1 cellular context compared by ENCODE assay signal in genomic region chr10:108060246-108060645, GRCh38.
TF ChIP-seq lines count a peak whose summit lies in the region.

No MANE protein-coding gene starts in this region.

TF ChIP-seq in GM23338, 12 proteins besides CTCF, POLR2A, EP300 and RAD21 (continued from another document):
- TF ChIP-seq, protein P1, sequence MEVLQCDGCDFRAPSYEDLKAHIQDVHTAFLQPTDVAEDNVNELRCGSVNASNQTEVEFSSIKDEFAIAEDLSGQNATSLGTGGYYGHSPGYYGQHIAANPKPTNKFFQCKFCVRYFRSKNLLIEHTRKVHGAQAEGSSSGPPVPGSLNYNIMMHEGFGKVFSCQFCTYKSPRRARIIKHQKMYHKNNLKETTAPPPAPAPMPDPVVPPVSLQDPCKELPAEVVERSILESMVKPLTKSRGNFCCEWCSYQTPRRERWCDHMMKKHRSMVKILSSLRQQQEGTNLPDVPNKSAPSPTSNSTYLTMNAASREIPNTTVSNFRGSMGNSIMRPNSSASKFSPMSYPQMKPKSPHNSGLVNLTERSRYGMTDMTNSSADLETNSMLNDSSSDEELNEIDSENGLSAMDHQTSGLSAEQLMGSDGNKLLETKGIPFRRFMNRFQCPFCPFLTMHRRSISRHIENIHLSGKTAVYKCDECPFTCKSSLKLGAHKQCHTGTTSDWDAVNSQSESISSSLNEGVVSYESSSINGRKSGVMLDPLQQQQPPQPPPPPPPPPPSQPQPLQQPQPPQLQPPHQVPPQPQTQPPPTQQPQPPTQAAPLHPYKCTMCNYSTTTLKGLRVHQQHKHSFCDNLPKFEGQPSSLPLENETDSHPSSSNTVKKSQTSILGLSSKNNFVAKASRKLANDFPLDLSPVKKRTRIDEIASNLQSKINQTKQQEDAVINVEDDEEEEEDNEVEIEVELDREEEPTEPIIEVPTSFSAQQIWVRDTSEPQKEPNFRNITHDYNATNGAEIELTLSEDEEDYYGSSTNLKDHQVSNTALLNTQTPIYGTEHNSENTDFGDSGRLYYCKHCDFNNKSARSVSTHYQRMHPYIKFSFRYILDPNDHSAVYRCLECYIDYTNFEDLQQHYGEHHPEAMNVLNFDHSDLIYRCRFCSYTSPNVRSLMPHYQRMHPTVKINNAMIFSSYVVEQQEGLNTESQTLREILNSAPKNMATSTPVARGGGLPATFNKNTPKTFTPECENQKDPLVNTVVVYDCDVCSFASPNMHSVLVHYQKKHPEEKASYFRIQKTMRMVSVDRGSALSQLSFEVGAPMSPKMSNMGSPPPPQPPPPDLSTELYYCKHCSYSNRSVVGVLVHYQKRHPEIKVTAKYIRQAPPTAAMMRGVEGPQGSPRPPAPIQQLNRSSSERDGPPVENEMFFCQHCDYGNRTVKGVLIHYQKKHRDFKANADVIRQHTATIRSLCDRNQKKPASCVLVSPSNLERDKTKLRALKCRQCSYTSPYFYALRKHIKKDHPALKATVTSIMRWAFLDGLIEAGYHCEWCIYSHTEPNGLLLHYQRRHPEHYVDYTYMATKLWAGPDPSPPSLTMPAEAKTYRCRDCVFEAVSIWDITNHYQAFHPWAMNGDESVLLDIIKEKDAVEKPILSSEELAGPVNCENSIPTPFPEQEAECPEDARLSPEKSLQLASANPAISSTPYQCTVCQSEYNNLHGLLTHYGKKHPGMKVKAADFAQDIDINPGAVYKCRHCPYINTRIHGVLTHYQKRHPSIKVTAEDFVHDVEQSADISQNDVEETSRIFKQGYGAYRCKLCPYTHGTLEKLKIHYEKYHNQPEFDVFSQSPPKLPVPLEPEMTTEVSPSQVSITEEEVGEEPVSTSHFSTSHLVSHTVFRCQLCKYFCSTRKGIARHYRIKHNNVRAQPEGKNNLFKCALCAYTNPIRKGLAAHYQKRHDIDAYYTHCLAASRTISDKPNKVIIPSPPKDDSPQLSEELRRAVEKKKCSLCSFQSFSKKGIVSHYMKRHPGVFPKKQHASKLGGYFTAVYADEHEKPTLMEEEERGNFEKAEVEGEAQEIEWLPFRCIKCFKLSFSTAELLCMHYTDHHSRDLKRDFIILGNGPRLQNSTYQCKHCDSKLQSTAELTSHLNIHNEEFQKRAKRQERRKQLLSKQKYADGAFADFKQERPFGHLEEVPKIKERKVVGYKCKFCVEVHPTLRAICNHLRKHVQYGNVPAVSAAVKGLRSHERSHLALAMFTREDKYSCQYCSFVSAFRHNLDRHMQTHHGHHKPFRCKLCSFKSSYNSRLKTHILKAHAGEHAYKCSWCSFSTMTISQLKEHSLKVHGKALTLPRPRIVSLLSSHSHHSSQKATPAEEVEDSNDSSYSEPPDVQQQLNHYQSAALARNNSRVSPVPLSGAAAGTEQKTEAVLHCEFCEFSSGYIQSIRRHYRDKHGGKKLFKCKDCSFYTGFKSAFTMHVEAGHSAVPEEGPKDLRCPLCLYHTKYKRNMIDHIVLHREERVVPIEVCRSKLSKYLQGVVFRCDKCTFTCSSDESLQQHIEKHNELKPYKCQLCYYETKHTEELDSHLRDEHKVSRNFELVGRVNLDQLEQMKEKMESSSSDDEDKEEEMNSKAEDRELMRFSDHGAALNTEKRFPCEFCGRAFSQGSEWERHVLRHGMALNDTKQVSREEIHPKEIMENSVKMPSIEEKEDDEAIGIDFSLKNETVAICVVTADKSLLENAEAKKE (CRISPR knock-in tag; IDR thresholded peaks at IDR 0.05) = no peak
- no peak for TF ChIP-seq POLR2AphosphoS5 (IDR thresholded peaks at IDR 0.05; ENCODE audit: low read depth)
- no peak for TF ChIP-seq NANOG (IDR thresholded peaks at IDR 0.05; ENCODE audit: borderline replicate concordance)
- TF ChIP-seq ZNF114 (CRISPR knock-in tag; IDR thresholded peaks at IDR 0.05) = no peak
- no peak for TF ChIP-seq ZNF331 (CRISPR knock-in tag; IDR thresholded peaks at IDR 0.05; ENCODE audit: low read depth)
- TF ChIP-seq EZH2 (IDR thresholded peaks at IDR 0.05; ENCODE audit: low read depth, unreplicated experiment) = no peak
- TF ChIP-seq, protein P2, sequence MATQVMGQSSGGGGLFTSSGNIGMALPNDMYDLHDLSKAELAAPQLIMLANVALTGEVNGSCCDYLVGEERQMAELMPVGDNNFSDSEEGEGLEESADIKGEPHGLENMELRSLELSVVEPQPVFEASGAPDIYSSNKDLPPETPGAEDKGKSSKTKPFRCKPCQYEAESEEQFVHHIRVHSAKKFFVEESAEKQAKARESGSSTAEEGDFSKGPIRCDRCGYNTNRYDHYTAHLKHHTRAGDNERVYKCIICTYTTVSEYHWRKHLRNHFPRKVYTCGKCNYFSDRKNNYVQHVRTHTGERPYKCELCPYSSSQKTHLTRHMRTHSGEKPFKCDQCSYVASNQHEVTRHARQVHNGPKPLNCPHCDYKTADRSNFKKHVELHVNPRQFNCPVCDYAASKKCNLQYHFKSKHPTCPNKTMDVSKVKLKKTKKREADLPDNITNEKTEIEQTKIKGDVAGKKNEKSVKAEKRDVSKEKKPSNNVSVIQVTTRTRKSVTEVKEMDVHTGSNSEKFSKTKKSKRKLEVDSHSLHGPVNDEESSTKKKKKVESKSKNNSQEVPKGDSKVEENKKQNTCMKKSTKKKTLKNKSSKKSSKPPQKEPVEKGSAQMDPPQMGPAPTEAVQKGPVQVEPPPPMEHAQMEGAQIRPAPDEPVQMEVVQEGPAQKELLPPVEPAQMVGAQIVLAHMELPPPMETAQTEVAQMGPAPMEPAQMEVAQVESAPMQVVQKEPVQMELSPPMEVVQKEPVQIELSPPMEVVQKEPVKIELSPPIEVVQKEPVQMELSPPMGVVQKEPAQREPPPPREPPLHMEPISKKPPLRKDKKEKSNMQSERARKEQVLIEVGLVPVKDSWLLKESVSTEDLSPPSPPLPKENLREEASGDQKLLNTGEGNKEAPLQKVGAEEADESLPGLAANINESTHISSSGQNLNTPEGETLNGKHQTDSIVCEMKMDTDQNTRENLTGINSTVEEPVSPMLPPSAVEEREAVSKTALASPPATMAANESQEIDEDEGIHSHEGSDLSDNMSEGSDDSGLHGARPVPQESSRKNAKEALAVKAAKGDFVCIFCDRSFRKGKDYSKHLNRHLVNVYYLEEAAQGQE (IDR thresholded peaks at IDR 0.05; ENCODE audit: unreplicated experiment) = no peak
- TF ChIP-seq CREB1 (CRISPR knock-in tag; IDR thresholded peaks at IDR 0.05; ENCODE audit: low read depth) = no peak
- TF ChIP-seq JUNB (IDR thresholded peaks at IDR 0.05; ENCODE audit: unreplicated experiment) = no peak
